In the genomic region with DNA sequence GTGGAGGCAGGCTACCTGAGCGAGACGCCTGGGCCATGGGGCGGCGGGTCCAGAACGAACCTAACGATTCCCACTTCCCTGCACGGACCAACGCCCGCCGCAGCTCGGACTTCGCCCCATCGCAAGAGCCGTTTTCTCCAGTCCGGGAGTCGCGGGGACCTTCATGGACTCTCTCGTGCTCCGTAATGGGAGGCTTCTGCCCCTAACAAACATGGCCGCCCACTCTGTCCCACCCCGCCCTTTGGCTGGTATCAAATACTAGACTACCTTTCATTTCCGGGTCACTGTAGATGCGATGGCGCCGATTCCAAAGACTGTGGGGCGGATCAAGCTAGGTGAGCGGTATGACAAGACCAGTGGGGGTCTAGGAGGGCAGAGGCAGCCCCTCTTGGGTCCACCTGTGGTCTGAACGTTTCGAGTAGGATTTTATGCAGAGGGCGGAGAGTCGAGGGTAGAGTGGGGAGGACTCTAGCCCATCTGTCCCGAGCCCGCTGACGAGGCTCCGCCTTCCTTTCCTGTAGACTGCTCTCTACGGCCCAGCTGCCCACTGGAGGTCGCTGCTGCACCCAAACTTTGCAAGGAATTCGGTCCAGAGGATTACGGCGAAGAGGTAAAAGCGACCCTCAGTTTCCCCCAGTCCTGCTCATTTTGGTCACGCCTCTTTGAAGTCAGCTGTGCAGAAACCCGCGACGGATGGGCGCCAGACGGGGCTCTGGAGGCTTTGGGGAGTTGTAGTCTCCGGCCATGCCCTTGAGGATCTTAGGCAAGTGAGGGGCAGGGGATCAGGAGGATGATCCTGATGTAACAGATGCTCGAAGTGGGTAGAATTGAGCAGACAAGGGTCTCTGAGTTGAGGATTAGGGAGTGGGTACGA, we compare ENCODE assay signal across 1 cellular context.
TF ChIP-seq lines count a peak whose summit lies in the region.

A gene with protein sequence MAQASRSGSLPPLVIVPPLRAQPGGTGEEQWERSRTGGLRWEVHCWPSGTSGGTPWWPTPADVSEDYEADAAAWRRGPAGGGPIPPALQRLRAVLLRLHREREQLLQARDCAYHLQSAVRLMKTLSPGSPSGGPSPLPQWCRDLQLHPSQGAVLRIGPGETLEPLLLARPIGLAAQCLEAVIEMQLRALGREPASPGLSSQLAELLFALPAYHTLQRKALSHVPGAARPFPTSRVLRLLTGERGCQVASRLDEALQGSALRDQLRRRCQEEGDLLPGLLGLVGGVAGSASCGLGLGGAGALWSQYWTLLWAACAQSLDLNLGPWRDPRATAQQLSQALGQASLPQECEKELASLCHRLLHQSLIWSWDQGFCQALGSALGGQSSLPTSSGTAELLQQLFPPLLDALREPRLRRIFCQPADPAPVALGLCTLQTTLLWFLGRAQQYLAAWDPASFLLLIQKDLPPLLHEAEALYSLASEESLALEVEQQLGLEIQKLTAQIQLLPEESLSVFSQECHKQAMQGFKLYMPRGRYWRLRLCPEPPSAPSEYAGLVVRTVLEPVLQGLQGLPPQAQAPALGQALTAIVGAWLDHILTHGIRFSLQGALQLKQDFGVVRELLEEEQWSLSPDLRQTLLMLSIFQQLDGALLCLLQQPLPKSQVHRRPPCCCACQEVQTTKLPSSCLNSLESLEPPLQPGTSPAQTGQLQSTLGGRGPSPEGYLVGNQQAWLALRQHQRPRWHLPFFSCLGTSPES (minus strand): TSS at position 198 of the 874 bp plus-strand sequence. CDS start 161 bp downstream, at position 37.
A gene (plus strand): TSS at position 281 of the 874 bp plus-strand sequence. CDS start 15 bp downstream, at position 296.

TF ChIP-seq in GM12878, 131 proteins besides CTCF, POLR2A, EP300 and RAD21 (continued from another document):
- TF ChIP-seq, protein P1, sequence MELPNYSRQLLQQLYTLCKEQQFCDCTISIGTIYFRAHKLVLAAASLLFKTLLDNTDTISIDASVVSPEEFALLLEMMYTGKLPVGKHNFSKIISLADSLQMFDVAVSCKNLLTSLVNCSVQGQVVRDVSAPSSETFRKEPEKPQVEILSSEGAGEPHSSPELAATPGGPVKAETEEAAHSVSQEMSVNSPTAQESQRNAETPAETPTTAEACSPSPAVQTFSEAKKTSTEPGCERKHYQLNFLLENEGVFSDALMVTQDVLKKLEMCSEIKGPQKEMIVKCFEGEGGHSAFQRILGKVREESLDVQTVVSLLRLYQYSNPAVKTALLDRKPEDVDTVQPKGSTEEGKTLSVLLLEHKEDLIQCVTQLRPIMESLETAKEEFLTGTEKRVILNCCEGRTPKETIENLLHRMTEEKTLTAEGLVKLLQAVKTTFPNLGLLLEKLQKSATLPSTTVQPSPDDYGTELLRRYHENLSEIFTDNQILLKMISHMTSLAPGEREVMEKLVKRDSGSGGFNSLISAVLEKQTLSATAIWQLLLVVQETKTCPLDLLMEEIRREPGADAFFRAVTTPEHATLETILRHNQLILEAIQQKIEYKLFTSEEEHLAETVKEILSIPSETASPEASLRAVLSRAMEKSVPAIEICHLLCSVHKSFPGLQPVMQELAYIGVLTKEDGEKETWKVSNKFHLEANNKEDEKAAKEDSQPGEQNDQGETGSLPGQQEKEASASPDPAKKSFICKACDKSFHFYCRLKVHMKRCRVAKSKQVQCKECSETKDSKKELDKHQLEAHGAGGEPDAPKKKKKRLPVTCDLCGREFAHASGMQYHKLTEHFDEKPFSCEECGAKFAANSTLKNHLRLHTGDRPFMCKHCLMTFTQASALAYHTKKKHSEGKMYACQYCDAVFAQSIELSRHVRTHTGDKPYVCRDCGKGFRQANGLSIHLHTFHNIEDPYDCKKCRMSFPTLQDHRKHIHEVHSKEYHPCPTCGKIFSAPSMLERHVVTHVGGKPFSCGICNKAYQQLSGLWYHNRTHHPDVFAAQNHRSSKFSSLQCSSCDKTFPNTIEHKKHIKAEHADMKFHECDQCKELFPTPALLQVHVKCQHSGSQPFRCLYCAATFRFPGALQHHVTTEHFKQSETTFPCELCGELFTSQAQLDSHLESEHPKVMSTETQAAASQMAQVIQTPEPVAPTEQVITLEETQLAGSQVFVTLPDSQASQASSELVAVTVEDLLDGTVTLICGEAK (IDR thresholded peaks at IDR 0.05; ENCODE audit: borderline replicate concordance): peak; percentile 96
- TF ChIP-seq RUNX3 (IDR thresholded peaks at IDR 0.05; ENCODE audit: low read length) (peak; percentile 35), ATF7 (IDR thresholded peaks at IDR 0.05; ENCODE audit: low read depth) (peak; percentile 63; the same call in 1 of the 2 replicates), ZNF274 (IDR thresholded peaks at IDR 0.05; ENCODE audit: insufficient read depth, insufficient read length) (no peak), HDAC2 (IDR thresholded peaks at IDR 0.05) (peak; percentile 97; the same call in 1 of the 2 replicates), CREB1 (IDR thresholded peaks at IDR 0.05; ENCODE audit: low read depth) (peak; percentile 67)
TF ChIP-seq in GM12878: peak in this region for 54.
